ENCODE assay signal across 4 cellular contexts in the genomic region with DNA sequence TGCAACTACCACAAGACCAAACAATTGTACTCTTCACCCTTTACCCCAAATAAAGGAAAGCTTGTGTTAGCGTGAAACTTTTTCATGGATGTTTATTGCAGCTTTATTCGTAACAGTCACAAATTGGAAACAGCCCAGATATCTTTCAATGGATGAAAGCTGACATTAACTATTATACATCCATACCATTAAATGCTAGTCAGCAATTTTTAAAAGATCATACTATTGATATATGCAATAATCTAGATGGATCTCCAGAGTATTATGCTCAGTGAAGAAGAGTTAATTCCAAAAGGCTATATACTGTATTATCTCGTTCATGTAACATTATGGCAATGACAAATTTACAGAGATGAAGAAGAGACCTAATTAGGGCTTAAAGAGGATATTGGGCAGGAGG.
TF ChIP-seq lines count a peak whose summit lies in the region.

No MANE protein-coding gene starts in this region.

TF ChIP-seq in HepG2, 621 proteins besides CTCF, POLR2A, EP300 and RAD21:
- TF ChIP-seq MAFF (IDR thresholded peaks at IDR 0.05; ENCODE audit: low read depth, low read length), result peak; percentile 93
- peak; percentile 91 to 94 for TF ChIP-seq MAFK (conservative IDR thresholded peaks at IDR 0.05 in 1 of 2, IDR thresholded peaks at IDR 0.05 in 1 of 2; ENCODE audit: low read length in 2 of 2)
- no peak for TF ChIP-seq ZKSCAN1 (IDR thresholded peaks at IDR 0.05; ENCODE audit: low read length)

TF ChIP-seq in A549, 52 proteins besides CTCF, POLR2A, EP300 and RAD21:
- TF ChIP-seq JUN (IDR thresholded peaks at IDR 0.05), result no peak
- peak; percentile 90 for TF ChIP-seq MAFK (IDR thresholded peaks at IDR 0.05; ENCODE audit: partially characterized antibody)
- TF ChIP-seq GATA3 (IDR thresholded peaks at IDR 0.05; ENCODE audit: borderline replicate concordance), result no peak

TF ChIP-seq in IMR-90, 13 proteins besides CTCF, POLR2A, EP300 and RAD21:
- TF ChIP-seq SMC3 (IDR thresholded peaks at IDR 0.05; ENCODE audit: low read depth, low read length) (no peak), NFE2L2 (IDR thresholded peaks at IDR 0.05; ENCODE audit: low read depth, low read length) (no peak), MAFK (IDR thresholded peaks at IDR 0.05; ENCODE audit: low read depth, low read length) (peak; percentile 83)
TF ChIP-seq in IMR-90: peak in this region for 1.

TF ChIP-seq in K562, 482 proteins besides CTCF, POLR2A, EP300 and RAD21:
- TF ChIP-seq NFIX (CRISPR knock-in tag; IDR thresholded peaks at IDR 0.05; ENCODE audit: low read depth), result no peak
- no peak for TF ChIP-seq KDM4B (IDR thresholded peaks at IDR 0.05; ENCODE audit: borderline replicate concordance in 2 of 2, low read depth in 1 of 2)
- TF ChIP-seq ZBTB9 (CRISPR knock-in tag; IDR thresholded peaks at IDR 0.05), result no peak
- TF ChIP-seq SAFB (IDR thresholded peaks at IDR 0.05; ENCODE audit: borderline replicate concordance, low read depth, low read length), result no peak
- TF ChIP-seq MYC (IDR thresholded peaks at IDR 0.05; ENCODE audit: low read depth, low read length), result no peak
- TF ChIP-seq MYC (CRISPR knock-in tag; IDR thresholded peaks at IDR 0.05; ENCODE audit: borderline replicate concordance, low read depth), result no peak
- peak; percentile 77 for TF ChIP-seq ZNF316 (IDR thresholded peaks at IDR 0.05)
- peak; percentile 41; the same call in 1 of the 2 replicates for TF ChIP-seq C11orf30 (IDR thresholded peaks at IDR 0.05; ENCODE audit: low read depth)
- peak; percentile 55 for TF ChIP-seq MAFG (tag; conservative IDR thresholded peaks at IDR 0.05)
- no peak for TF ChIP-seq SLC30A9 (CRISPR knock-in tag; IDR thresholded peaks at IDR 0.05)
- peak; percentile 50 for TF ChIP-seq MAFF (IDR thresholded peaks at IDR 0.05; ENCODE audit: low read length)
- TF ChIP-seq MAFK (IDR thresholded peaks at IDR 0.05; ENCODE audit: low read length), result peak; percentile 25; the same call in 1 of the 2 replicates
- TF ChIP-seq, protein P1, sequence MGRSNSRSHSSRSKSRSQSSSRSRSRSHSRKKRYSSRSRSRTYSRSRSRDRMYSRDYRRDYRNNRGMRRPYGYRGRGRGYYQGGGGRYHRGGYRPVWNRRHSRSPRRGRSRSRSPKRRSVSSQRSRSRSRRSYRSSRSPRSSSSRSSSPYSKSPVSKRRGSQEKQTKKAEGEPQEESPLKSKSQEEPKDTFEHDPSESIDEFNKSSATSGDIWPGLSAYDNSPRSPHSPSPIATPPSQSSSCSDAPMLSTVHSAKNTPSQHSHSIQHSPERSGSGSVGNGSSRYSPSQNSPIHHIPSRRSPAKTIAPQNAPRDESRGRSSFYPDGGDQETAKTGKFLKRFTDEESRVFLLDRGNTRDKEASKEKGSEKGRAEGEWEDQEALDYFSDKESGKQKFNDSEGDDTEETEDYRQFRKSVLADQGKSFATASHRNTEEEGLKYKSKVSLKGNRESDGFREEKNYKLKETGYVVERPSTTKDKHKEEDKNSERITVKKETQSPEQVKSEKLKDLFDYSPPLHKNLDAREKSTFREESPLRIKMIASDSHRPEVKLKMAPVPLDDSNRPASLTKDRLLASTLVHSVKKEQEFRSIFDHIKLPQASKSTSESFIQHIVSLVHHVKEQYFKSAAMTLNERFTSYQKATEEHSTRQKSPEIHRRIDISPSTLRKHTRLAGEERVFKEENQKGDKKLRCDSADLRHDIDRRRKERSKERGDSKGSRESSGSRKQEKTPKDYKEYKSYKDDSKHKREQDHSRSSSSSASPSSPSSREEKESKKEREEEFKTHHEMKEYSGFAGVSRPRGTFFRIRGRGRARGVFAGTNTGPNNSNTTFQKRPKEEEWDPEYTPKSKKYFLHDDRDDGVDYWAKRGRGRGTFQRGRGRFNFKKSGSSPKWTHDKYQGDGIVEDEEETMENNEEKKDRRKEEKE (IDR thresholded peaks at IDR 0.05; ENCODE audit: borderline replicate concordance in 1 of 2, control insufficient read depth in 1 of 2, low read depth in 2 of 2, low read length in 1 of 2), result no peak
- no peak for TF ChIP-seq ZNF121 (CRISPR knock-in tag; conservative IDR thresholded peaks at IDR 0.05)
- no peak for TF ChIP-seq MCM7 (IDR thresholded peaks at IDR 0.05)
- TF ChIP-seq ZNF165 (CRISPR knock-in tag; IDR thresholded peaks at IDR 0.05; ENCODE audit: borderline replicate concordance), result no peak
